Comparison of ENCODE assay signal across 8 cellular contexts in genomic region chr14:100374891-100375272, GRCh38. TPM values are rescaled to one million over a fixed set of nuclear protein-coding genes. Genes with fewer than 3 reads are reported as not detected.
DNase-seq lines count a peak whose midpoint lies in the region; FAIRE-seq and TF ChIP-seq lines count a peak whose summit lies in the region.

No MANE protein-coding gene starts in this region.

- peak overlapping the region; percentile 99 for H3K4me3 Mint-ChIP-seq in activated naive CD4-positive, alpha-beta T cell treated with anti-CD3 and anti-CD28 coated beads for 36 hours
- peak overlapping the region; percentile 96 for H3K4me3 Mint-ChIP-seq in astrocyte (ENCODE audit: unreplicated experiment)

- peak overlapping the region; percentile 85 for H3K4me3 ChIP-seq in astrocyte (ENCODE audit: insufficient read depth, low read depth, low read length)
- H3K4me3 ChIP-seq in liver (ENCODE audit: low read depth in 1 of 3, low read length in 3 of 3) = peak overlapping the region; percentile 50 to 85 (median 81)
- peak overlapping the region; percentile 50 to 77 (median 68) for H3K4me3 ChIP-seq in tibial nerve

- TF ChIP-seq EP300 in tibial nerve (IDR thresholded peaks at IDR 0.05) = no peak

- no peaks in the 10 kb centered on the region for H3K36me3 ChIP-seq in astrocyte (ENCODE audit: insufficient read depth, low read length)
- no peaks in the 10 kb centered on the region for H3K36me3 ChIP-seq in liver (ENCODE audit: control insufficient read depth in 4 of 4, insufficient read depth in 3 of 4, low read depth in 1 of 4, low read length in 3 of 4)
- peaks cover 0 to 7% (median 0%) of the 10 kb centered on the region in 3 donors for H3K36me3 ChIP-seq in tibial nerve

- H3K9me3 Mint-ChIP-seq in activated naive CD4-positive, alpha-beta T cell treated with anti-CD3 and anti-CD28 coated beads for 36 hours = no peaks in the 10 kb centered on the region
- no peaks in the 10 kb centered on the region for H3K9me3 Mint-ChIP-seq in astrocyte (ENCODE audit: unreplicated experiment)

- TF ChIP-seq POLR2A in tibial nerve (IDR thresholded peaks at IDR 0.05) = no peak

- no peak for DNase-seq in activated naive CD4-positive, alpha-beta T cell treated with anti-CD3 and anti-CD28 coated beads for 36 hours
- DNase-seq in activated naive CD4-positive, alpha-beta T cell (lab: John Stamatoyannopoulos, UW) = no peak
- DNase-seq in astrocyte (ENCODE audit: low read depth) (no peak), tibial nerve (ENCODE audit: low spot score in 2 of 2) (no peak), iPS-NIHi7 (ENCODE audit: extremely low spot score) (no peak), NCI-H1417 (lab: John Stamatoyannopoulos, UW) (no peak), T1000 (lab: John Stamatoyannopoulos, UW) (no peak)

- 75% methylated on average over 8 of the region's 8 CpGs for WGBS in liver
- 37 to 50% methylated on average over 8 of the region's 8 CpGs for WGBS in tibial nerve, 2 donors

- H3K9ac ChIP-seq in astrocyte (ENCODE audit: low read length) (peak overlapping the region; percentile 99), liver (ENCODE audit: low read depth in 1 of 2, low read length in 2 of 2) (peak overlapping the region in 1 of 2 donors; percentile 82)

- H3K4me1 ChIP-seq in astrocyte (ENCODE audit: insufficient read depth, low read length) = peaks cover 15% of the 10 kb centered on the region
- H3K4me1 ChIP-seq in liver (ENCODE audit: control insufficient read depth in 4 of 4, insufficient read depth in 4 of 4, low read length in 3 of 4) = peaks cover 6 to 25% (median 19%) of the 10 kb centered on the region in 4 donors
- peaks cover 0 to 59% (median 21%) of the 10 kb centered on the region in 4 donors for H3K4me1 ChIP-seq in tibial nerve

- H3K27me3 Mint-ChIP-seq in activated naive CD4-positive, alpha-beta T cell treated with anti-CD3 and anti-CD28 coated beads for 36 hours (ENCODE audit: low read depth) = no peaks in the 10 kb centered on the region
- H3K27me3 Mint-ChIP-seq in astrocyte (ENCODE audit: low read depth, unreplicated experiment) = no peaks in the 10 kb centered on the region

- peaks cover 6% of the 10 kb centered on the region for H4K20me1 ChIP-seq in astrocyte (ENCODE audit: insufficient read depth, low read length)

- TF ChIP-seq CTCF in astrocyte (IDR thresholded peaks at IDR 0.05; ENCODE audit: insufficient read depth, low read depth, low read length) = no peak
- no peak for TF ChIP-seq CTCF in liver (IDR thresholded peaks at IDR 0.05; ENCODE audit: low read depth, low read length, missing input control)
- TF ChIP-seq CTCF in tibial nerve (IDR thresholded peaks at IDR 0.05) = no peak

- H3K27me3 ChIP-seq in astrocyte (ENCODE audit: insufficient read depth, low read length) (no peaks in the 10 kb centered on the region), liver (ENCODE audit: control insufficient read depth in 4 of 4, insufficient read depth in 4 of 4, low read length in 3 of 4) (no peaks in the 10 kb centered on the region), tibial nerve (no peaks in the 10 kb centered on the region)

- peak overlapping the region; percentile 97 for H3K4me2 ChIP-seq in astrocyte (ENCODE audit: low read length)

- peaks cover 57% of the 10 kb centered on the region for H3K36me3 Mint-ChIP-seq in activated naive CD4-positive, alpha-beta T cell treated with anti-CD3 and anti-CD28 coated beads for 36 hours (ENCODE audit: low read depth)
- peaks cover 19% of the 10 kb centered on the region for H3K36me3 Mint-ChIP-seq in astrocyte (ENCODE audit: low read depth, unreplicated experiment)

- H3K27ac ChIP-seq in astrocyte (ENCODE audit: low read depth, low read length) (peak overlapping the region; percentile 97), liver (ENCODE audit: low read depth in 1 of 2, low read length in 2 of 2) (peak overlapping the region; percentile 83 to 94), tibial nerve (peak overlapping the region; percentile 69 to 93 (median 89))

- CTCF ChIA-PET in activated naive CD4-positive, alpha-beta T cell treated with anti-CD3 and anti-CD28 coated beads for 36 hours (lab: Charles Lee) = interaction anchor here (0.9 to 1.3 kb wide), 2 partner anchors 72 to 89 kb away, joined by 3 read pairs; no protein-coding TSS in a partner anchor

- peak overlapping the region; percentile 48 for H2AFZ ChIP-seq in astrocyte (ENCODE audit: low read depth, low read length)

- FAIRE-seq in astrocyte (lab: Jason Lieb, UNC) = no peak

- H3K79me2 ChIP-seq in astrocyte (ENCODE audit: insufficient read depth, low read length) = peaks cover 29% of the 10 kb centered on the region

- H3K4me1 Mint-ChIP-seq in activated naive CD4-positive, alpha-beta T cell treated with anti-CD3 and anti-CD28 coated beads for 36 hours (ENCODE audit: low read depth) = peaks cover 55% of the 10 kb centered on the region
- peaks cover 28% of the 10 kb centered on the region for H3K4me1 Mint-ChIP-seq in astrocyte (ENCODE audit: low read depth, unreplicated experiment)

- no peaks in the 10 kb centered on the region for H3K9me3 ChIP-seq in astrocyte (ENCODE audit: insufficient read depth, low read depth, low read length)
- no peaks in the 10 kb centered on the region for H3K9me3 ChIP-seq in liver (ENCODE audit: control insufficient read depth in 4 of 4, low read length in 3 of 4)
- H3K9me3 ChIP-seq in tibial nerve = no peaks in the 10 kb centered on the region

- peak overlapping the region; percentile 98 for H3K27ac Mint-ChIP-seq in activated naive CD4-positive, alpha-beta T cell treated with anti-CD3 and anti-CD28 coated beads for 36 hours
- peak overlapping the region; percentile 96 for H3K27ac Mint-ChIP-seq in astrocyte (ENCODE audit: unreplicated experiment)

- no peak for TF ChIP-seq RAD21 in liver (IDR thresholded peaks at IDR 0.05)

- intact Hi-C loops in activated naive CD4-positive, alpha-beta T cell treated with anti-CD3 and anti-CD28 coated beads for 36 hours (cut with micrococcal nuclease) = loop anchor here (1.0 to 5.0 kb wide), 7 partner anchors 34 to 403 kb away; no protein-coding TSS in a partner anchor

TF ChIP-seq in liver, 16 proteins besides CTCF, POLR2A, EP300 and RAD21 (continues in another document):
- TF ChIP-seq GABPA (IDR thresholded peaks at IDR 0.05 in 1 of 2, conservative IDR thresholded peaks at IDR 0.05 in 1 of 2) (no peak), REST (IDR thresholded peaks at IDR 0.05) (no peak), SP1 (IDR thresholded peaks at IDR 0.05) (no peak), FOXA2 (IDR thresholded peaks at IDR 0.05) (no peak), ZBTB33 (IDR thresholded peaks at IDR 0.05) (no peak), RXRA (IDR thresholded peaks at IDR 0.05) (no peak), MAX (IDR thresholded peaks at IDR 0.05) (no peak), HNF4A (conservative IDR thresholded peaks at IDR 0.05) (no peak), TAF1 (conservative IDR thresholded peaks at IDR 0.05) (no peak), NR2F2 (IDR thresholded peaks at IDR 0.05) (no peak)

RNA-seq across cellular contexts. Expression of gene WDR25, which starts 1.4 kb away (rescaled TPM):
- 1 to 10 TPM; 6.0 to 6.6 TPM for total RNA-seq in activated naive CD4-positive, alpha-beta T cell treated with anti-CD3 and anti-CD28 coated beads for 36 hours
- total RNA-seq in astrocyte = 12.3 and 13.1 TPM in 2 replicates
- total RNA-seq in liver = 1 to 10 TPM; 5.1 to 8.3 TPM
- 1 to 10 TPM; 3.2 to 5.0 TPM for polyA plus RNA-seq in liver
- 10 to 100 TPM; 10.7 to 22.1 (median 15.0) TPM for total RNA-seq in tibial nerve

RNA-seq across cellular contexts. Expression of gene SLC25A47, which starts 51.7 kb away (rescaled TPM):
- total RNA-seq in activated naive CD4-positive, alpha-beta T cell treated with anti-CD3 and anti-CD28 coated beads for 36 hours = not detected
- total RNA-seq in astrocyte (not detected in 2 replicates), liver (100 to 1,000 TPM in 1 of 2 donors, 10 to 100 TPM in 1; 23.7 to 454 TPM), tibial nerve (1 to 10 TPM in 1 of 4 donors, not detected in 3; 2.5 TPM)
- polyA plus RNA-seq in liver = 100 to 1,000 TPM; 128 to 469 TPM

Comparison
In these comparisons a context has a peak if more than half of its experiments do, and no peak if none do; other contexts are left out.
1. RNA of gene SLC25A47, which starts 51.7 kb away (total RNA-seq): 23.7 to 454 TPM in liver; not detected in activated naive CD4-positive, alpha-beta T cell treated with anti-CD3 and anti-CD28 coated beads for 36 hours, not detected in astrocyte and 2.5 TPM in tibial nerve; every median in the first group is over 4 times any median in the second.
2. Peak in every context shown above with its lines, with median percentiles within 50 percentile points of each other: H3K27ac ChIP-seq and H3K4me3 ChIP-seq.